ENCODE assay signal across 16 cellular contexts in the genomic region with DNA sequence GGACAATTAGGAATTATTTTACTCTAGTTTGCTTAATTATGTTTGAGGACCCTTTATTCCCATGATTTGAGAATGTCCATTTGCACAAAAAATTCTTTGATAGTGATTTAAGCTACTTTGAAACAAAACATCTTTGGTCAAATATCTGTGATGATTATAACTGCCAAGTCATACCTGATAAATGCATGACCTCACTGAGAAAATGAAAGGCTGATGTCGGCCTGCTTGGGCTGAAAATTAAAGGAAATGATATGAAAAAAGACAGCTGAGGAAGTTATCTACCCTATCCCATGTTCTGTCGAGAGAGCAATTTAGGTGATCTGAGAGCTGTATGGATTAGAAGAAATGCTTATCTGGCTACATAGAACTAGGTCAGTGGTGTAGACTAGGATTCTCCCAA.
"Had no signal": no experiment of that assay in that cellular context is flagged by ENCODE, and none has a peak within 500 bp of the region (broad histone marks: within the 10 kb centered on the region; RNA-seq: fewer than 3 reads in every experiment).

No MANE protein-coding gene starts in this region.

- ATAC-seq: gastroesophageal sphincter; left lung; naive thymus-derived CD8-positive, alpha-beta T cell; stimulated activated naive B cell treated with anti-CD40 and anti-IgM and Interleukin-4, amounts not matched to agents 10 μg/mL and 1 μg/mL and 100 μg/mL, for 72 hours had no signal

- H3K4me3 ChIP-seq: gastroesophageal sphincter, left lung, tibial artery, uterus had no signal

- DNase-seq: activated CD4-positive, alpha-beta T cell treated with anti-CD3 and anti-CD28 coated beads, Interleukin-2, amount 50 U/mL, for 1 hour; activated CD4-positive, CD25-positive, alpha-beta regulatory T cell; activated naive CD4-positive, alpha-beta T cell treated with anti-CD3 and anti-CD28 coated beads, Interleukin-2, amount 10 ng/mL, durations not matched to agents 7 days and 5 days; caudate nucleus; cortex of kidney; effector CD8-positive, alpha-beta T cell; left lung; mammary epithelial cell; naive thymus-derived CD8-positive, alpha-beta T cell; posterior cingulate gyrus; retina; stimulated activated naive B cell treated with anti-CD40 and anti-IgM and Interleukin-4, amounts not matched to agents 10 μg/mL and 1 μg/mL and 100 μg/mL, for 72 hours; T-helper 2 cell; tibial artery; uterus had no signal

- H3K9me3 ChIP-seq: gastroesophageal sphincter, left lung, tibial artery, uterus had no signal

- H3K36me3 ChIP-seq: left lung, tibial artery, uterus had no signal

- H3K27ac ChIP-seq: gastroesophageal sphincter, left lung, tibial artery, uterus had no signal

- H3K4me1 ChIP-seq: left lung, tibial artery, uterus had no signal

- H3K27me3 ChIP-seq: gastroesophageal sphincter, left lung, tibial artery, uterus had no signal
